Comparison of ENCODE assay signal across 19 cellular contexts in genomic region chr1:47764461-47765046, GRCh38.
DNase-seq lines count a peak whose midpoint lies in the region; TF ChIP-seq lines count a peak whose summit lies in the region.
"Had no signal": no experiment of that assay in that cellular context is flagged by ENCODE, and none has a peak within 500 bp of the region (broad histone marks: within the 10 kb centered on the region; RNA-seq: fewer than 3 reads in every experiment).

No MANE protein-coding gene starts in this region.

- in situ Hi-C loops in G401 (cut with HindIII; ENCODE audit: low sequenced_read_pairs) = no loop called here

- peak overlapping the region; percentile 74 for H3K27ac ChIP-seq in RWPE1
- peak overlapping the region; percentile 67 to 80 for H3K27ac ChIP-seq in coronary artery
- H3K27ac ChIP-seq: HL-60, KMS-11 had no signal

- TF ChIP-seq CTCF in RWPE1 (conservative IDR thresholded peaks at IDR 0.05; ENCODE audit: low read depth) (no peak), coronary artery (IDR thresholded peaks at IDR 0.05) (no peak)

- CTCF ChIA-PET in RWPE1 (lab: Yijun Ruan, JAX) = interaction anchor here (0.6 kb wide), 1 partner anchor 92 kb away, joined by 5 read pairs; no protein-coding TSS in a partner anchor

- intact Hi-C loops in posterior vena cava (cut with DNase I) = no loop called here

- POLR2A ChIA-PET in RWPE1 (lab: Yijun Ruan, JAX; ENCODE audit: low non-redundant PET) = no interaction called here

- H3K27ac Mint-ChIP-seq in activated T-cell treated with anti-CD3 and anti-CD28 coated beads, Interleukin-2, amount 50 U/mL, for 24 hours = no peak overlapping the region
- H3K27ac Mint-ChIP-seq: CD4-positive, alpha-beta T cell had no signal

- H3K36me3 Mint-ChIP-seq in activated T-cell treated with anti-CD3 and anti-CD28 coated beads, Interleukin-2, amount 50 U/mL, for 24 hours (ENCODE audit: low read depth) = no peaks in the 10 kb centered on the region

- H3K9me3 Mint-ChIP-seq in activated T-cell treated with anti-CD3 and anti-CD28 coated beads, Interleukin-2, amount 50 U/mL, for 24 hours = no peaks in the 10 kb centered on the region
- H3K9me3 Mint-ChIP-seq: CD4-positive, alpha-beta T cell had no signal

- peak; percentile 71 for DNase-seq in G401 (ENCODE audit: low spot score)
- DNase-seq in RWPE1 (ENCODE audit: low spot score) = no peak
- DNase-seq in coronary artery (ENCODE audit: low spot score) = no peak
- peak; percentile 20 for DNase-seq in posterior vena cava (ENCODE audit: low spot score)
- DNase-seq in activated T-cell treated with anti-CD3 and anti-CD28 coated beads, Interleukin-2, amount 50 U/mL, for 24 hours = no peak
- no peak for DNase-seq in NOMO-1 (lab: John Stamatoyannopoulos, UW; ENCODE audit: unreplicated experiment in 2 of 2)
- no peak for DNase-seq in NCI-H1105 (lab: John Stamatoyannopoulos, UW)
- DNase-seq: CD4-positive, alpha-beta T cell; COR-L47; DMS79; H7; NCI-H1105 treated with DMSO at 0.1 percent for 48 hours; NCI-H2029 treated with DMSO at 0.1 percent for 48 hours; NCI-H345; NCI-H524; NCI-H774; OCI-M1 had no signal

- no peak overlapping the region for H3K4me3 ChIP-seq in coronary artery

- no peak overlapping the region for H3K4me3 Mint-ChIP-seq in activated T-cell treated with anti-CD3 and anti-CD28 coated beads, Interleukin-2, amount 50 U/mL, for 24 hours
- H3K4me3 Mint-ChIP-seq: CD4-positive, alpha-beta T cell had no signal

- peaks cover 9% of the 10 kb centered on the region for H3K27me3 Mint-ChIP-seq in activated T-cell treated with anti-CD3 and anti-CD28 coated beads, Interleukin-2, amount 50 U/mL, for 24 hours

- no peaks in the 10 kb centered on the region for H3K4me1 Mint-ChIP-seq in activated T-cell treated with anti-CD3 and anti-CD28 coated beads, Interleukin-2, amount 50 U/mL, for 24 hours (ENCODE audit: low read depth)

Comparison
In these comparisons a context has a peak if more than half of its experiments do, and no peak if none do; other contexts are left out.
1. DNase-seq: peak in G401 (single experiment) and posterior vena cava (single experiment); none in RWPE1 (single experiment), coronary artery (single experiment), activated T-cell treated with anti-CD3 and anti-CD28 coated beads, Interleukin-2, amount 50 U/mL, for 24 hours (single experiment), NOMO-1 (0 of 2) and NCI-H1105 (single experiment).